1 cellular context compared by ENCODE assay signal in the genomic region with DNA sequence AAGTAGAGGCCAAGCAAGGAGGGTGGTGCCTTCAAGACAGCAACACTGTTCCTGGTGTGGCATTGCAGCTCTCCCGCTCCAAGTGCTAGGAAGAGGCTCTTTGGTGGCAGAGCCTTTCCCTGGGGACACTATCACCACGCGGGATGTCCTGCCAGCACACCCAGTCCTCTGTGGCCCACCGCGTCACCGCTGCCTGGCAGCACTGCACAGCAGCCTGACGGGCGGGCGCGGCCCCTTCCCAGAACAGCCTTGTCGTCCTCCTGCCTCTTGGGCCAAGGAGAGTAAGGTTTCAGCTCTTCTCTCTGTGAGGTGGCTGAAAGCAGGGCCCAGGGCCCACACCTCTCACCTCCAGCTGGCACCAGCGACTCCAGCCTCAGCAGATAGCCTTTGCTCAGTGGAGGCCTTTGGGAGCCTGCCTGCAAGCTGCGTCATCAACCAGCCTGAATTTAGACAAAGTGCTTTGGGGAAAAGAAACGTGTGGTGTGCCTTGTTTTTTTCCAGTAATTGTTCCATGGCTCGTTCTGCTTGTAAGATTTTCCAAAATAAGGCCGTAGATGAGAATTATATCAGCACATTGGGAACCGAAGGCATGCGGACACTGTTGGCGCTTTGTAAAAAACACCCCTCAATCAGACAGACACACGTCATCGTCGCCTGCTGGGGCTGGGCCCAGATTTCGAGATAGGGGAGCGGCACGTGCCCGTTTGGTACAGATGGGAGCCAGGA.
TF ChIP-seq lines count a peak whose summit lies in the region.

No MANE protein-coding gene starts in this region.

TF ChIP-seq in K562, 482 proteins besides CTCF, POLR2A, EP300 and RAD21 (continued from another document):
- TF ChIP-seq RNF219 (CRISPR knock-in tag; IDR thresholded peaks at IDR 0.05): no peak
- TF ChIP-seq HNRNPLL (IDR thresholded peaks at IDR 0.05; ENCODE audit: low read depth, low read length, poor library complexity, severe bottlenecking): no peak
- TF ChIP-seq MTA3 (IDR thresholded peaks at IDR 0.05; ENCODE audit: borderline replicate concordance): no peak
- no peak for TF ChIP-seq FOSL1 (tag; conservative IDR thresholded peaks at IDR 0.05)
- TF ChIP-seq ZNF717 (CRISPR knock-in tag; IDR thresholded peaks at IDR 0.05): no peak
- no peak for TF ChIP-seq NR2C2 (CRISPR knock-in tag; IDR thresholded peaks at IDR 0.05)
- TF ChIP-seq NR2C2 (tag; IDR thresholded peaks at IDR 0.05): no peak
- TF ChIP-seq ZNF707 (CRISPR knock-in tag; conservative IDR thresholded peaks at IDR 0.05): no peak
- TF ChIP-seq, protein P1, sequence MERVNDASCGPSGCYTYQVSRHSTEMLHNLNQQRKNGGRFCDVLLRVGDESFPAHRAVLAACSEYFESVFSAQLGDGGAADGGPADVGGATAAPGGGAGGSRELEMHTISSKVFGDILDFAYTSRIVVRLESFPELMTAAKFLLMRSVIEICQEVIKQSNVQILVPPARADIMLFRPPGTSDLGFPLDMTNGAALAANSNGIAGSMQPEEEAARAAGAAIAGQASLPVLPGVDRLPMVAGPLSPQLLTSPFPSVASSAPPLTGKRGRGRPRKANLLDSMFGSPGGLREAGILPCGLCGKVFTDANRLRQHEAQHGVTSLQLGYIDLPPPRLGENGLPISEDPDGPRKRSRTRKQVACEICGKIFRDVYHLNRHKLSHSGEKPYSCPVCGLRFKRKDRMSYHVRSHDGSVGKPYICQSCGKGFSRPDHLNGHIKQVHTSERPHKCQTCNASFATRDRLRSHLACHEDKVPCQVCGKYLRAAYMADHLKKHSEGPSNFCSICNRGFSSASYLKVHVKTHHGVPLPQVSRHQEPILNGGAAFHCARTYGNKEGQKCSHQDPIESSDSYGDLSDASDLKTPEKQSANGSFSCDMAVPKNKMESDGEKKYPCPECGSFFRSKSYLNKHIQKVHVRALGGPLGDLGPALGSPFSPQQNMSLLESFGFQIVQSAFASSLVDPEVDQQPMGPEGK (CRISPR knock-in tag; IDR thresholded peaks at IDR 0.05; ENCODE audit: borderline replicate concordance): no peak
- TF ChIP-seq AFF1 (IDR thresholded peaks at IDR 0.05; ENCODE audit: low read depth in 1 of 2, partially characterized antibody in 2 of 2): no peak
- TF ChIP-seq POLR2G (IDR thresholded peaks at IDR 0.05; ENCODE audit: low read depth, low read length): peak; percentile 49
- TF ChIP-seq, protein P2, sequence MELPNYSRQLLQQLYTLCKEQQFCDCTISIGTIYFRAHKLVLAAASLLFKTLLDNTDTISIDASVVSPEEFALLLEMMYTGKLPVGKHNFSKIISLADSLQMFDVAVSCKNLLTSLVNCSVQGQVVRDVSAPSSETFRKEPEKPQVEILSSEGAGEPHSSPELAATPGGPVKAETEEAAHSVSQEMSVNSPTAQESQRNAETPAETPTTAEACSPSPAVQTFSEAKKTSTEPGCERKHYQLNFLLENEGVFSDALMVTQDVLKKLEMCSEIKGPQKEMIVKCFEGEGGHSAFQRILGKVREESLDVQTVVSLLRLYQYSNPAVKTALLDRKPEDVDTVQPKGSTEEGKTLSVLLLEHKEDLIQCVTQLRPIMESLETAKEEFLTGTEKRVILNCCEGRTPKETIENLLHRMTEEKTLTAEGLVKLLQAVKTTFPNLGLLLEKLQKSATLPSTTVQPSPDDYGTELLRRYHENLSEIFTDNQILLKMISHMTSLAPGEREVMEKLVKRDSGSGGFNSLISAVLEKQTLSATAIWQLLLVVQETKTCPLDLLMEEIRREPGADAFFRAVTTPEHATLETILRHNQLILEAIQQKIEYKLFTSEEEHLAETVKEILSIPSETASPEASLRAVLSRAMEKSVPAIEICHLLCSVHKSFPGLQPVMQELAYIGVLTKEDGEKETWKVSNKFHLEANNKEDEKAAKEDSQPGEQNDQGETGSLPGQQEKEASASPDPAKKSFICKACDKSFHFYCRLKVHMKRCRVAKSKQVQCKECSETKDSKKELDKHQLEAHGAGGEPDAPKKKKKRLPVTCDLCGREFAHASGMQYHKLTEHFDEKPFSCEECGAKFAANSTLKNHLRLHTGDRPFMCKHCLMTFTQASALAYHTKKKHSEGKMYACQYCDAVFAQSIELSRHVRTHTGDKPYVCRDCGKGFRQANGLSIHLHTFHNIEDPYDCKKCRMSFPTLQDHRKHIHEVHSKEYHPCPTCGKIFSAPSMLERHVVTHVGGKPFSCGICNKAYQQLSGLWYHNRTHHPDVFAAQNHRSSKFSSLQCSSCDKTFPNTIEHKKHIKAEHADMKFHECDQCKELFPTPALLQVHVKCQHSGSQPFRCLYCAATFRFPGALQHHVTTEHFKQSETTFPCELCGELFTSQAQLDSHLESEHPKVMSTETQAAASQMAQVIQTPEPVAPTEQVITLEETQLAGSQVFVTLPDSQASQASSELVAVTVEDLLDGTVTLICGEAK (IDR thresholded peaks at IDR 0.05): no peak
- TF ChIP-seq, protein P2 (CRISPR knock-in tag; IDR thresholded peaks at IDR 0.05): no peak
- no peak for TF ChIP-seq ELF2 (CRISPR knock-in tag; IDR thresholded peaks at IDR 0.05)
- peak; percentile 56 for TF ChIP-seq RBM22 (IDR thresholded peaks at IDR 0.05; ENCODE audit: low read depth, low read length, poor library complexity, severe bottlenecking)
- no peak for TF ChIP-seq RBBP5 (IDR thresholded peaks at IDR 0.05; ENCODE audit: borderline replicate concordance, insufficient read depth, low read length, poor library complexity, severe bottlenecking)
